ENCODE assay signal across 18 cellular contexts in the genomic region with DNA sequence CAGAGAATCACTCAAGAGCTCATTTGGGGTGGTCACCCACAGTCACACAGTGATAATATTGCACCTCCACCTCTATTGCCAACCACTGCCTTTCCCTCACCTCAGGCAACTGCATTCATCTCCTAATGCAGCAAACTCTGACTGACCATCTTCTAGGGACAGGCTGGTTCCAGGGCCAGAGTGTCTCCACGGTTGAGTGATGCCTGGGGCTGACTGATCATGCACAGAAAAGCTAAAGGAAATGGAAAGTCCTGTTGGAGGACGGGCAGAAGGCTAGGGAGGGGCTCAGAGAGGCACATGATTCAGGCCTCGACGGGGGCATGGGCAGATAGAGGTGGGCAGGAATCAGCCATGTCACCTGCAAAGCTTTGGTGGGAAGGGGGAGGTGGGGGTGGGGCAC.
"Had no signal": no experiment of that assay in that cellular context is flagged by ENCODE, and none has a peak within 500 bp of the region (broad histone marks: within the 10 kb centered on the region; RNA-seq: fewer than 3 reads in every experiment).

No MANE protein-coding gene starts in this region.

- H3K27ac ChIP-seq: colonic mucosa, heart left ventricle had no signal

- H3K4me3 Mint-ChIP-seq: activated CD4-positive, alpha-beta T cell treated with anti-CD3 and anti-CD28 coated beads, Interleukin-2, amount 10 ng/mL, durations not matched to agents 24 days and 14 days; activated CD8-positive, alpha-beta T cell treated with anti-CD3 and anti-CD28 coated beads for 36 hours; activated naive CD4-positive, alpha-beta T cell treated with anti-CD3 and anti-CD28 coated beads for 36 hours; activated T-cell treated with anti-CD3 and anti-CD28 coated beads, Interleukin-2, amount 50 U/mL, for 24 hours; brain had no signal

- DNase-seq: activated CD4-positive, alpha-beta T cell treated with anti-CD3 and anti-CD28 coated beads, Interleukin-2, amount 10 ng/mL, durations not matched to agents 24 days and 14 days; activated CD4-positive, CD25-positive, alpha-beta regulatory T cell; activated CD8-positive, alpha-beta T cell treated with anti-CD3 and anti-CD28 coated beads for 36 hours; activated naive CD4-positive, alpha-beta T cell treated with anti-CD3 and anti-CD28 coated beads for 36 hours; activated T-cell treated with anti-CD3 and anti-CD28 coated beads, Interleukin-2, amount 50 U/mL, for 24 hours; caudate nucleus; colonic mucosa; heart left ventricle; left ventricle myocardium superior; mucosa of descending colon; naive B cell; stimulated activated CD4-positive, alpha-beta T cell treated with anti-CD3 and anti-CD28 coated beads, Interleukin-12 subunit alpha, Interleukin-12 subunit beta, amount 100 ng/mL, for 4 hours; stimulated activated CD4-positive, alpha-beta T cell treated with anti-CD3 and anti-CD28 coated beads, Interleukin-1b, Interleukin-23, amount 100 ng/mL, for 48 hours; stimulated activated CD8-positive, alpha-beta memory T cell treated with anti-CD3 and anti-CD28 coated beads, Interleukin-4, amount 100 ng/mL, for 48 hours; T1000 had no signal

- H3K27ac Mint-ChIP-seq: activated CD4-positive, alpha-beta T cell treated with anti-CD3 and anti-CD28 coated beads, Interleukin-2, amount 10 ng/mL, durations not matched to agents 24 days and 14 days; activated CD8-positive, alpha-beta T cell treated with anti-CD3 and anti-CD28 coated beads for 36 hours; activated naive CD4-positive, alpha-beta T cell treated with anti-CD3 and anti-CD28 coated beads for 36 hours; activated T-cell treated with anti-CD3 and anti-CD28 coated beads, Interleukin-2, amount 50 U/mL, for 24 hours; brain had no signal

- ATAC-seq: activated CD8-positive, alpha-beta T cell treated with anti-CD3 and anti-CD28 coated beads for 36 hours; left ventricle myocardium superior; mucosa of descending colon had no signal

- H3K36me3 ChIP-seq: colonic mucosa, heart left ventricle had no signal

- H3K4me1 ChIP-seq: colonic mucosa had no signal

- H3K9me3 ChIP-seq: colonic mucosa, heart left ventricle, mucosa of descending colon had no signal

- H3K4me3 ChIP-seq: colonic mucosa, heart left ventricle, mucosa of descending colon had no signal

- H3K9me3 Mint-ChIP-seq: activated CD4-positive, alpha-beta T cell treated with anti-CD3 and anti-CD28 coated beads, Interleukin-2, amount 10 ng/mL, durations not matched to agents 24 days and 14 days; activated CD8-positive, alpha-beta T cell treated with anti-CD3 and anti-CD28 coated beads for 36 hours; activated naive CD4-positive, alpha-beta T cell treated with anti-CD3 and anti-CD28 coated beads for 36 hours; activated T-cell treated with anti-CD3 and anti-CD28 coated beads, Interleukin-2, amount 50 U/mL, for 24 hours; brain had no signal

- H3K4me1 Mint-ChIP-seq: activated CD4-positive, alpha-beta T cell treated with anti-CD3 and anti-CD28 coated beads, Interleukin-2, amount 10 ng/mL, durations not matched to agents 24 days and 14 days; brain had no signal

- H3K36me3 Mint-ChIP-seq: brain, naive B cell had no signal

- FAIRE-seq: endometrium, frontal cortex had no signal

- H3K27me3 ChIP-seq: colonic mucosa, heart left ventricle had no signal

- H3K27me3 Mint-ChIP-seq: activated CD4-positive, alpha-beta T cell treated with anti-CD3 and anti-CD28 coated beads, Interleukin-2, amount 10 ng/mL, durations not matched to agents 24 days and 14 days; activated T-cell treated with anti-CD3 and anti-CD28 coated beads, Interleukin-2, amount 50 U/mL, for 24 hours; naive B cell had no signal
